ENCODE assay signal across 21 cellular contexts in the genomic region with DNA sequence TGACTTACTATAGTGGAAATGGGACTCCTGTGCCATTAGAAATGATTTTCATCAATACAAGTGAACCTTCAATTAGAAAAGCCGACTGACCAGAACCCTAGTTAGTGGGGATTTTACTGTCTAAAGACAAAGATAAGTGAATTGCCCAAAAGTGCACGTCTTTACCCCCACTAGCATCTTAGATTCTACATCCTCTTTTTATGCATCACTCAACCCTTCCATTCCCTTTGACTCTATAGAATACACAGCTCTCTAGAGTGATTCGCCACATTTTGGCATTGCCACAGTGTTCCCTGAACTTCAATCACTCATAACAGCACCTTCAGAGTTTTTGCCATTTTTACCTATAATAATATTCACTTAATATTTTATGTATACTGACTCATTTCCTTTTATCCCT.
"Had no signal": no experiment of that assay in that cellular context is flagged by ENCODE, and none has a peak within 500 bp of the region (broad histone marks: within the 10 kb centered on the region; RNA-seq: fewer than 3 reads in every experiment).

No MANE protein-coding gene starts in this region.

- ATAC-seq: activated CD8-positive, alpha-beta memory T cell treated with anti-CD3 and anti-CD28 coated beads, Interleukin-2, amount 10 ng/mL, durations not matched to agents 7 days and 5 days; activated naive CD4-positive, alpha-beta T cell treated with anti-CD3 and anti-CD28 coated beads, Interleukin-2, amount 50 U/mL, for 72 hours; activated naive CD8-positive, alpha-beta T cell treated with anti-CD3 and anti-CD28 coated beads, Interleukin-2, amount 50 U/mL, for 24 hours; activated T-cell treated with anti-CD3 and anti-CD28 coated beads, Interleukin-2, amount 50 U/mL, for 4 hours had no signal

- H3K4me2 ChIP-seq: KMS-11, PC-9 had no signal

- H2AFZ ChIP-seq: PC-9 had no signal

- H3K4me3 ChIP-seq: MG63, PC-9 had no signal

- H3K9ac ChIP-seq: KMS-11 had no signal

- DNase-seq: activated CD4-positive, alpha-beta T cell treated with anti-CD3 and anti-CD28 coated beads, Interleukin-2, amount 10 ng/mL, durations not matched to agents 24 days and 14 days; activated CD4-positive, alpha-beta T cell treated with anti-CD3 and anti-CD28 coated beads, Interleukin-2, amount 50 U/mL, for 48 hours; activated CD4-positive, CD25-positive, alpha-beta regulatory T cell treated with anti-CD3 and anti-CD28 coated beads, Interleukin-2, amount 50 U/mL, for 72 hours; activated CD8-positive, alpha-beta memory T cell treated with anti-CD3 and anti-CD28 coated beads, Interleukin-2, amount 10 ng/mL, durations not matched to agents 7 days and 5 days; activated effector memory CD4-positive, alpha-beta T cell treated with anti-CD3 and anti-CD28 coated beads, Interleukin-2, amount 50 U/mL, for 16 hours; activated naive CD4-positive, alpha-beta T cell treated with Interleukin-2 at 50 U/mL for 16 hours; activated naive CD8-positive, alpha-beta T cell treated with anti-CD3 and anti-CD28 coated beads, Interleukin-2, amount 50 U/mL, for 24 hours; activated T-cell treated with anti-CD3 and anti-CD28 coated beads, Interleukin-2, amount 50 U/mL, for 4 hours; amygdala; MG63; NCI-H1105; NCI-H1436; NCI-H1694 treated with DMSO at 0.1 percent for 48 hours; NCI-H2029 treated with DMSO at 0.1 percent for 48 hours; NCI-H345; NCI-H510A; NCI-H69; PC-9; SHP77 treated with DMSO at 0.1 percent for 48 hours had no signal

- H3K27ac ChIP-seq: KMS-11, PC-9 had no signal

- H3K9me3 ChIP-seq: MG63 had no signal

- H3K36me3 ChIP-seq: MG63 had no signal

- H3K27me3 ChIP-seq: MG63 had no signal
